In genomic region chr3:178518660-178519396, GRCh38 we compare ENCODE assay signal across 10 cellular contexts. TPM values are rescaled to one million over a fixed set of nuclear protein-coding genes. Genes with fewer than 3 reads are reported as not detected.
DNase-seq lines count a peak whose midpoint lies in the region; ATAC-seq, FAIRE-seq and TF ChIP-seq lines count a peak whose summit lies in the region.
"Had no signal": no experiment of that assay in that cellular context is flagged by ENCODE, and none has a peak within 500 bp of the region (broad histone marks: within the 10 kb centered on the region; RNA-seq: fewer than 3 reads in every experiment).

No MANE protein-coding gene starts in this region.

- H3K27ac ChIP-seq in PC-3 (ENCODE audit: low read length) = no peak overlapping the region
- no peak overlapping the region for H3K27ac ChIP-seq in substantia nigra (ENCODE audit: low read depth, low read length, poor library complexity, severe bottlenecking)
- H3K27ac ChIP-seq in endodermal cell (ENCODE audit: low read depth, low read length) = no peak overlapping the region
- H3K27ac ChIP-seq: BLaER1 treated with 17β-estradiol and CSF1 and Interleukin-3, amounts not matched to agents 10 nM and 100 nM had no signal

- H3K79me2 ChIP-seq in PC-3 (ENCODE audit: low read length) = no peaks in the 10 kb centered on the region

- H3K9me3 ChIP-seq in PC-3 (ENCODE audit: low read length) (no peaks in the 10 kb centered on the region), endodermal cell (ENCODE audit: control insufficient read depth, low read length) (no peaks in the 10 kb centered on the region)
- H3K9me3 ChIP-seq: BLaER1 treated with 17β-estradiol and CSF1 and Interleukin-3, amounts not matched to agents 10 nM and 100 nM had no signal

- intact Hi-C loops in Calu3 (cut with micrococcal nuclease; ENCODE audit: unreplicated experiment) = no loop called here
- intact Hi-C loops in PC-3 (cut with micrococcal nuclease) = no loop called here

- H3K9me3 Mint-ChIP-seq in Calu3 (ENCODE audit: low read depth, unreplicated experiment) = peaks cover 11% of the 10 kb centered on the region
- H3K9me3 Mint-ChIP-seq in HFFc6 = peaks cover 10% of the 10 kb centered on the region
- H3K9me3 Mint-ChIP-seq in endodermal cell = no peaks in the 10 kb centered on the region

- BruUV-seq in Calu3 (replicated peaks; lab: Mats Ljungman, UMichigan) = no TSS peak
- no TSS peak for BruUV-seq in PC-3 (replicated peaks; lab: Mats Ljungman, UMichigan)

- 87 to 92% methylated on average over 4 to 6 of the region's 6 CpGs for WGBS in endodermal cell (ENCODE audit: insufficient coverage in 1 of 2, insufficient read length in 1 of 2), 2 experiments

- no peaks in the 10 kb centered on the region for H3K4me1 ChIP-seq in PC-3 (ENCODE audit: insufficient read depth, low read length)
- H3K4me1 ChIP-seq in endodermal cell (ENCODE audit: control insufficient read depth, insufficient read depth, low read length) = no peaks in the 10 kb centered on the region

- no peak overlapping the region for H2AFZ ChIP-seq in PC-3 (ENCODE audit: low read length)

- H3K36me3 ChIP-seq in PC-3 (ENCODE audit: low read depth, low read length) (no peaks in the 10 kb centered on the region), endodermal cell (ENCODE audit: control insufficient read depth, insufficient read depth, low read length) (no peaks in the 10 kb centered on the region)
- H3K36me3 ChIP-seq: BLaER1 treated with 17β-estradiol and CSF1 and Interleukin-3, amounts not matched to agents 10 nM and 100 nM had no signal

- H3K27ac Mint-ChIP-seq in Calu3 (ENCODE audit: unreplicated experiment) = no peak overlapping the region
- H3K27ac Mint-ChIP-seq in HFFc6 = no peak overlapping the region
- H3K27ac Mint-ChIP-seq in endodermal cell = no peak overlapping the region

- no peak overlapping the region for H3K4me2 ChIP-seq in PC-3 (ENCODE audit: low read length)
- H3K4me2 ChIP-seq: BLaER1 treated with 17β-estradiol and CSF1 and Interleukin-3, amounts not matched to agents 10 nM and 100 nM had no signal

- no peaks in the 10 kb centered on the region for H3F3A ChIP-seq in PC-3 (ENCODE audit: low read length, unreplicated experiment)

- H3K9ac ChIP-seq in PC-3 (ENCODE audit: low read length) (no peak overlapping the region), endodermal cell (ENCODE audit: extremely low read depth, low read length, poor library complexity, severe bottlenecking) (no peak overlapping the region)
- H3K9ac ChIP-seq: BLaER1 treated with 17β-estradiol and CSF1 and Interleukin-3, amounts not matched to agents 10 nM and 100 nM had no signal

- CTCF ChIA-PET in Calu3 (lab: Charles Lee) (no interaction called here), PC-3 (lab: Charles Lee) (no interaction called here)

- H3K4me3 Mint-ChIP-seq in Calu3 (ENCODE audit: low read depth, unreplicated experiment) (no peak overlapping the region), HFFc6 (no peak overlapping the region), endodermal cell (no peak overlapping the region)

- H3K4me3 ChIP-seq in PC-3 (ENCODE audit: low read length) = no peak overlapping the region
- H3K4me3 ChIP-seq in endodermal cell (ENCODE audit: low read length) = no peak overlapping the region
- H3K4me3 ChIP-seq: BLaER1 treated with 17β-estradiol and CSF1 and Interleukin-3, amounts not matched to agents 10 nM and 100 nM had no signal

- ATAC-seq in HG02885 (IDR thresholded peaks at IDR 0.05; ENCODE audit: poor library complexity, unreplicated experiment) = peak; percentile 84
- peak; percentile 40; the same call in 1 of the 2 replicates for ATAC-seq in PC-3
- ATAC-seq: SK-N-SH treated with all-trans-retinoic acid at 6 μM for 48 hours had no signal

- POLR2A ChIA-PET in PC-3 (lab: Charles Lee; ENCODE audit: unreplicated experiment) = no interaction called here

- H3K27me3 ChIP-seq in PC-3 (ENCODE audit: low read length) = peaks cover 31% of the 10 kb centered on the region
- no peaks in the 10 kb centered on the region for H3K27me3 ChIP-seq in endodermal cell (ENCODE audit: control insufficient read depth, insufficient read depth, low read length, poor library complexity, severe bottlenecking)
- H3K27me3 ChIP-seq: BLaER1 treated with 17β-estradiol and CSF1 and Interleukin-3, amounts not matched to agents 10 nM and 100 nM had no signal

- H3K4me1 Mint-ChIP-seq in Calu3 (ENCODE audit: low read depth, unreplicated experiment) = peaks cover 8% of the 10 kb centered on the region
- no peaks in the 10 kb centered on the region for H3K4me1 Mint-ChIP-seq in HFFc6 (ENCODE audit: low read depth)
- peaks cover 6% of the 10 kb centered on the region for H3K4me1 Mint-ChIP-seq in endodermal cell

- FAIRE-seq in GM19239 (lab: Jason Lieb, UNC) = peak; percentile 92

- H3K36me3 Mint-ChIP-seq in Calu3 (ENCODE audit: insufficient read depth, unreplicated experiment) = no peaks in the 10 kb centered on the region
- no peaks in the 10 kb centered on the region for H3K36me3 Mint-ChIP-seq in HFFc6 (ENCODE audit: low read depth)
- H3K36me3 Mint-ChIP-seq in endodermal cell (ENCODE audit: low read depth) = no peaks in the 10 kb centered on the region

- no peaks in the 10 kb centered on the region for H3K9me2 ChIP-seq in PC-3 (replicated peaks; ENCODE audit: low read length)

- DNase-seq in Calu3 = peak; percentile 14
- DNase-seq in GM19239 (ENCODE audit: insufficient read length, low spot score) = no peak
- DNase-seq in PC-3 = no peak
- no peak for DNase-seq in activated CD8-positive, alpha-beta memory T cell treated with anti-CD3 and anti-CD28 coated beads, Interleukin-2, amount 50 U/mL, for 4 hours
- no peak for DNase-seq in substantia nigra (lab: John Stamatoyannopoulos, UW)
- no peak for DNase-seq in HFFc6
- no peak for DNase-seq in endodermal cell

- H4K20me1 ChIP-seq in PC-3 (ENCODE audit: low read length) = no peaks in the 10 kb centered on the region
- H4K20me1 ChIP-seq: BLaER1 treated with 17β-estradiol and CSF1 and Interleukin-3, amounts not matched to agents 10 nM and 100 nM had no signal

- no peaks in the 10 kb centered on the region for H3K27me3 Mint-ChIP-seq in Calu3 (ENCODE audit: unreplicated experiment)
- H3K27me3 Mint-ChIP-seq in HFFc6 (ENCODE audit: insufficient read depth) = peaks cover 2% of the 10 kb centered on the region; the same call in 1 of the 2 replicates
- no peaks in the 10 kb centered on the region for H3K27me3 Mint-ChIP-seq in endodermal cell (ENCODE audit: insufficient read depth)

- TF ChIP-seq CTCF in Calu3 (IDR thresholded peaks at IDR 0.05; ENCODE audit: unreplicated experiment) (no peak), PC-3 (conservative IDR thresholded peaks at IDR 0.05; ENCODE audit: low read depth, low read length) (no peak), HFFc6 (IDR thresholded peaks at IDR 0.05) (no peak), endodermal cell (conservative IDR thresholded peaks at IDR 0.05) (no peak)

RNA-seq across cellular contexts. Expression of gene KCNMB2, which starts 17.4 kb away (rescaled TPM):
- total RNA-seq in Calu3 (2022) (not detected in 2 replicates), PC-3 (2014; rRNA removed) (not detected in 2 replicates), endodermal cell (not detected)
- not detected for total RNA-seq in HFFc6 (2021; fragmentation: NEBNext Ultra II Directional; extraction: Animal tissue kit (Norgen Biotek cat#: 25700))
- polyA plus RNA-seq in endodermal cell (2013, experiment 1 of 2) = 0.93 TPM
- polyA plus RNA-seq in endodermal cell (2013, experiment 2 of 2) = 0.75 TPM
